13 cellular contexts compared by ENCODE assay signal in genomic region chr4:6591305-6591704, GRCh38.
DNase-seq lines count a peak whose midpoint lies in the region; TF ChIP-seq lines count a peak whose summit lies in the region.
"Had no signal": no experiment of that assay in that cellular context is flagged by ENCODE, and none has a peak within 500 bp of the region (broad histone marks: within the 10 kb centered on the region; RNA-seq: fewer than 3 reads in every experiment).

No MANE protein-coding gene starts in this region.

- no peak overlapping the region for H3K4me3 ChIP-seq in HEK293 (ENCODE audit: low read depth, low read length)
- H3K4me3 ChIP-seq: esophagus muscularis mucosa, right lobe of liver had no signal

- POLR2A ChIA-PET in HEK293 (lab: Yijun Ruan, JAX) = interaction anchor here (1.0 kb wide), 1 partner anchor 17 kb away, joined by 3 read pairs; the partner anchor contains the start of gene MAN2B2

- CTCF ChIA-PET in HEK293 (lab: Yijun Ruan, JAX) = interaction anchor here (0.6 to 1.6 kb wide), 2 partner anchors 110 to 128 kb away, joined by 4 to 6 read pairs; no protein-coding TSS in a partner anchor

- no peak for TF ChIP-seq CTCF in HEK293 (tag by site-specific recombination; IDR thresholded peaks at IDR 0.05)

- peaks cover 0 to 3% of the 10 kb centered on the region in 2 experiments; a peak in 1 of 3 replicates for H3K36me3 ChIP-seq in HEK293 (ENCODE audit: control insufficient read depth in 2 of 2, insufficient read depth in 1 of 2, low read length in 2 of 2)

- no peaks in the 10 kb centered on the region for H3K9me3 ChIP-seq in HEK293 (ENCODE audit: control insufficient read depth, insufficient read depth, low read depth, low read length)
- H3K9me3 ChIP-seq: esophagus muscularis mucosa, right lobe of liver had no signal

- peak; percentile 22 for DNase-seq in NCI-H1105 (lab: John Stamatoyannopoulos, UW)
- no peak for DNase-seq in NCI-H1105 treated with DMSO at 0.1 percent for 48 hours (lab: John Stamatoyannopoulos, UW)
- peak; percentile 19 to 62 for DNase-seq in NCI-H187 (lab: John Stamatoyannopoulos, UW)
- peak; percentile 33 for DNase-seq in left kidney (ENCODE audit: low read depth, low spot score)
- DNase-seq in 8988T = no peak
- no peak for DNase-seq in NCI-H1694 (lab: John Stamatoyannopoulos, UW)
- DNase-seq in nucleus accumbens (lab: John Stamatoyannopoulos, UW) = no peak
- DNase-seq: activated CD4-positive, alpha-beta T cell treated with anti-CD3 and anti-CD28 coated beads, Interleukin-2, amount 10 ng/mL, durations not matched to agents 7 days and 5 days; Calu3; cerebellar nuclear complex; right lobe of liver had no signal

- no peak overlapping the region for H3K27ac ChIP-seq in HEK293 (ENCODE audit: extremely low read depth, low read depth, low read length)
- H3K27ac ChIP-seq: esophagus muscularis mucosa, right lobe of liver had no signal

- H3K4me1 ChIP-seq in HEK293 (ENCODE audit: control insufficient read depth, insufficient read depth, low read length) = no peaks in the 10 kb centered on the region
- H3K4me1 ChIP-seq: esophagus muscularis mucosa, right lobe of liver had no signal

TF ChIP-seq in HEK293, 187 proteins besides CTCF, POLR2A, EP300 and RAD21:
- TF ChIP-seq ZNF132 (tag by site-specific recombination; IDR thresholded peaks at IDR 0.05; ENCODE audit: borderline replicate concordance) = no peak
- peak; percentile 81 for TF ChIP-seq GLIS1 (tag by site-specific recombination; IDR thresholded peaks at IDR 0.05)
- TF ChIP-seq ZNF214 (tag by site-specific recombination; IDR thresholded peaks at IDR 0.05; ENCODE audit: borderline replicate concordance) = no peak
- no peak for TF ChIP-seq KLF8 (tag by site-specific recombination; IDR thresholded peaks at IDR 0.05)
- TF ChIP-seq ZNF239 (tag by site-specific recombination; IDR thresholded peaks at IDR 0.05) = no peak
- no peak for TF ChIP-seq GLIS2 (tag by site-specific recombination; IDR thresholded peaks at IDR 0.05)
- no peak for TF ChIP-seq ZBTB8A (tag by site-specific recombination; IDR thresholded peaks at IDR 0.05)
- TF ChIP-seq ZIC2 (tag by site-specific recombination; IDR thresholded peaks at IDR 0.05) = peak; percentile 45
- no peak for TF ChIP-seq ZNF561 (tag by site-specific recombination; IDR thresholded peaks at IDR 0.05; ENCODE audit: borderline replicate concordance)
- TF ChIP-seq ZNF341 (tag by site-specific recombination; IDR thresholded peaks at IDR 0.05; ENCODE audit: low read depth) = peak; percentile 56; the same call in 1 of the 2 replicates
- peak; percentile 77 for TF ChIP-seq EGR2 (tag by site-specific recombination; IDR thresholded peaks at IDR 0.05; ENCODE audit: low read depth)
- TF ChIP-seq ZNF610 (tag by site-specific recombination; IDR thresholded peaks at IDR 0.05; ENCODE audit: borderline replicate concordance) = no peak
- no peak for TF ChIP-seq KLF9 (tag by site-specific recombination; IDR thresholded peaks at IDR 0.05; ENCODE audit: low read depth)
- TF ChIP-seq ZNF600 (tag by site-specific recombination; IDR thresholded peaks at IDR 0.05) = no peak
- TF ChIP-seq TCF7L2 (IDR thresholded peaks at IDR 0.05; ENCODE audit: borderline replicate concordance, low read depth, low read length) = no peak
- TF ChIP-seq ZNF792 (tag by site-specific recombination; IDR thresholded peaks at IDR 0.05) = no peak
- no peak for TF ChIP-seq ZNF473 (tag by site-specific recombination; IDR thresholded peaks at IDR 0.05)
- peak; percentile 48; the same call in 1 of the 2 replicates for TF ChIP-seq ZFHX2 (tag by site-specific recombination; conservative IDR thresholded peaks at IDR 0.05)
- no peak for TF ChIP-seq ZNF48 (tag by site-specific recombination; IDR thresholded peaks at IDR 0.05)
- TF ChIP-seq ZNF776 (tag by site-specific recombination; IDR thresholded peaks at IDR 0.05; ENCODE audit: borderline replicate concordance) = no peak
- no peak for TF ChIP-seq ZNF777 (tag by site-specific recombination; IDR thresholded peaks at IDR 0.05; ENCODE audit: borderline replicate concordance)

Comparison
In these comparisons a context has a peak if more than half of its experiments do, and no peak if none do; other contexts are left out.
1. DNase-seq: peak in NCI-H1105 (single experiment), NCI-H187 (2 of 2) and left kidney (single experiment); none in NCI-H1105 treated with DMSO at 0.1 percent for 48 hours (single experiment), 8988T (single experiment), NCI-H1694 (single experiment) and nucleus accumbens (0 of 56).